ENCODE assay signal across 9 cellular contexts in genomic region chr18:36411745-36412168, GRCh38.
DNase-seq lines count a peak whose midpoint lies in the region; ATAC-seq and TF ChIP-seq lines count a peak whose summit lies in the region.
"Had no signal": no experiment of that assay in that cellular context is flagged by ENCODE, and none has a peak within 500 bp of the region (broad histone marks: within the 10 kb centered on the region; RNA-seq: fewer than 3 reads in every experiment).

No MANE protein-coding gene starts in this region.

- H3K9me3 ChIP-seq in MG63 (no peaks in the 10 kb centered on the region), neuronal stem cell (replicated peaks in 1 of 2; ENCODE audit: control insufficient read depth in 2 of 2, insufficient read depth in 1 of 2, low read depth in 1 of 2, low read length in 2 of 2) (peaks cover 0 to 11% of the 10 kb centered on the region in 2 donors)
- no peaks in the 10 kb centered on the region for H3K9me3 ChIP-seq in CD8-positive, alpha-beta memory T cell (ENCODE audit: low read length)

- no peak overlapping the region for H3K23ac ChIP-seq in neuronal stem cell (ENCODE audit: low read depth, low read length, poor library complexity)

- no peak overlapping the region for H2AK5ac ChIP-seq in neuronal stem cell (ENCODE audit: low read depth, low read length)

- no peak overlapping the region for H3K9ac ChIP-seq in neuronal stem cell (ENCODE audit: low read depth, low read length, poor library complexity)

- H3K79me1 ChIP-seq in neuronal stem cell (ENCODE audit: low read depth, low read length), result peaks cover 7% of the 10 kb centered on the region

- H3K27ac Mint-ChIP-seq in brain, result peak overlapping the region in 3 of 5 experiments; percentile 17 to 50 (median 46)
- H3K27ac Mint-ChIP-seq in CD8-positive, alpha-beta memory T cell, result no peak overlapping the region
- H3K27ac Mint-ChIP-seq: dendritic cell treated with granulocyte-macrophage colony-stimulating factor and Interleukin-4, amounts not matched to agents 40 ng/mL and 50 ng/mL, for 4 days had no signal

- H3K4me1 Mint-ChIP-seq in brain, result peaks cover 25% of the 10 kb centered on the region
- H3K4me1 Mint-ChIP-seq in CD8-positive, alpha-beta memory T cell, result no peaks in the 10 kb centered on the region

- H2AFZ ChIP-seq in neuronal stem cell (ENCODE audit: low read length), result no peak overlapping the region

- H3K18ac ChIP-seq in neuronal stem cell (ENCODE audit: low read length), result no peak overlapping the region

- peaks cover 4 to 5% of the 10 kb centered on the region in 2 donors for H3K4me1 ChIP-seq in neuronal stem cell (ENCODE audit: control insufficient read depth in 2 of 2, insufficient read depth in 1 of 2, low read depth in 1 of 2, low read length in 2 of 2)
- no peaks in the 10 kb centered on the region for H3K4me1 ChIP-seq in CD8-positive, alpha-beta memory T cell (ENCODE audit: insufficient read depth, low read length)

- no peak overlapping the region for H4K8ac ChIP-seq in neuronal stem cell (ENCODE audit: low read depth, low read length)

- peaks cover 6% of the 10 kb centered on the region for H3K27me3 Mint-ChIP-seq in brain
- H3K27me3 Mint-ChIP-seq in CD8-positive, alpha-beta memory T cell, result peaks cover 4% of the 10 kb centered on the region in 2 donors
- H3K27me3 Mint-ChIP-seq: dendritic cell treated with granulocyte-macrophage colony-stimulating factor and Interleukin-4, amounts not matched to agents 40 ng/mL and 50 ng/mL, for 4 days had no signal

- peaks cover 22% of the 10 kb centered on the region for H3K36me3 Mint-ChIP-seq in brain
- no peaks in the 10 kb centered on the region for H3K36me3 Mint-ChIP-seq in CD8-positive, alpha-beta memory T cell

- peaks cover 0 to 15% (median 7%) of the 10 kb centered on the region in 5 experiments for H3K9me3 Mint-ChIP-seq in brain
- H3K9me3 Mint-ChIP-seq in CD8-positive, alpha-beta memory T cell, result no peaks in the 10 kb centered on the region
- H3K9me3 Mint-ChIP-seq: dendritic cell treated with granulocyte-macrophage colony-stimulating factor and Interleukin-4, amounts not matched to agents 40 ng/mL and 50 ng/mL, for 4 days had no signal

- no peak overlapping the region for H2BK15ac ChIP-seq in neuronal stem cell (ENCODE audit: low read length)

- POLR2A ChIA-PET in CD8-positive, alpha-beta memory T cell (lab: Charles Lee), result no interaction called here

- no peak overlapping the region for H3K14ac ChIP-seq in neuronal stem cell (ENCODE audit: low read length)

- DNase-seq in MG63, result peak; percentile 13
- DNase-seq in neuronal stem cell (ENCODE audit: low spot score), result peak; percentile 12
- DNase-seq in CD8-positive, alpha-beta memory T cell, result no peak
- no peak for DNase-seq in DMS114 treated with DMSO at 0.1 percent for 48 hours (lab: John Stamatoyannopoulos, UW; ENCODE audit: unreplicated experiment)

- no peaks in the 10 kb centered on the region for H3K36me3 ChIP-seq in MG63
- peaks cover 0 to 8% of the 10 kb centered on the region in 2 donors for H3K36me3 ChIP-seq in neuronal stem cell (replicated peaks in 1 of 2; ENCODE audit: control insufficient read depth in 2 of 2, insufficient read depth in 2 of 2, low read length in 2 of 2)
- H3K36me3 ChIP-seq in CD8-positive, alpha-beta memory T cell (ENCODE audit: insufficient read depth, low read length), result no peaks in the 10 kb centered on the region

- TF ChIP-seq CTCF in GM12873 (IDR thresholded peaks at IDR 0.05; ENCODE audit: insufficient read depth, low read depth, low read length, missing control alignments), result peak; percentile 46
- peak; percentile 15 to 41 for TF ChIP-seq CTCF in brain (conservative IDR thresholded peaks at IDR 0.05)

- no peak for ATAC-seq in GM21423 (IDR thresholded peaks at IDR 0.05; ENCODE audit: unreplicated experiment)
- ATAC-seq: sciatic nerve had no signal

- no peak overlapping the region for H3K4me2 ChIP-seq in neuronal stem cell (ENCODE audit: insufficient read depth, low read length, poor library complexity, severe bottlenecking)

- H3K4ac ChIP-seq in neuronal stem cell (ENCODE audit: low read length), result no peak overlapping the region

- WGBS in neuronal stem cell (ENCODE audit: extremely low coverage in 2 of 2, insufficient read length in 2 of 2, insufficient replicate concordance in 1 of 2), 2 donors, result no CpG with 5 or more reads among the region's 3 CpGs

- no peak overlapping the region for H3K4me3 Mint-ChIP-seq in brain
- no peak overlapping the region for H3K4me3 Mint-ChIP-seq in CD8-positive, alpha-beta memory T cell
- H3K4me3 Mint-ChIP-seq: dendritic cell treated with granulocyte-macrophage colony-stimulating factor and Interleukin-4, amounts not matched to agents 40 ng/mL and 50 ng/mL, for 4 days had no signal

- CTCF ChIA-PET in CD8-positive, alpha-beta memory T cell (lab: Charles Lee), result no interaction called here

- no peak overlapping the region for H2BK5ac ChIP-seq in neuronal stem cell (ENCODE audit: low read length)

- H3K4me3 ChIP-seq in MG63, result no peak overlapping the region
- H3K4me3 ChIP-seq in neuronal stem cell (ENCODE audit: low read length in 2 of 2), result no peak overlapping the region
- H3K4me3 ChIP-seq in CD8-positive, alpha-beta memory T cell (ENCODE audit: low read length), result no peak overlapping the region

- H2BK12ac ChIP-seq in neuronal stem cell (ENCODE audit: low read length), result no peak overlapping the region

- H3K27me3 ChIP-seq in MG63 (no peaks in the 10 kb centered on the region), neuronal stem cell (ENCODE audit: control insufficient read depth in 3 of 3, insufficient read depth in 3 of 3, low read depth in 1 of 3, low read length in 3 of 3) (no peaks in the 10 kb centered on the region)
- no peaks in the 10 kb centered on the region for H3K27me3 ChIP-seq in CD8-positive, alpha-beta memory T cell (ENCODE audit: insufficient read depth, low read length, poor library complexity, severe bottlenecking)

- no peak overlapping the region for H3K27ac ChIP-seq in neuronal stem cell (replicated peaks; ENCODE audit: low read length)
- no peak overlapping the region for H3K27ac ChIP-seq in CD8-positive, alpha-beta memory T cell (ENCODE audit: low read depth, low read length)

- H4K91ac ChIP-seq in neuronal stem cell (ENCODE audit: low read depth, low read length, poor library complexity), result no peak overlapping the region

- no peak overlapping the region for H2BK120ac ChIP-seq in neuronal stem cell (ENCODE audit: low read depth, low read length)

Comparison
In these comparisons a context has a peak if more than half of its experiments do, and no peak if none do; other contexts are left out.
1. DNase-seq: peak in MG63 (single experiment) and neuronal stem cell (single experiment); none in CD8-positive, alpha-beta memory T cell (0 of 5) and DMS114 treated with DMSO at 0.1 percent for 48 hours (single experiment).
2. H3K27ac Mint-ChIP-seq: peak in brain (3 of 5); none in CD8-positive, alpha-beta memory T cell (0 of 8).